ENCODE assay signal across 1 cellular context in genomic region chr20:15834857-15835256, GRCh38.
TF ChIP-seq lines count a peak whose summit lies in the region.

No MANE protein-coding gene starts in this region.

TF ChIP-seq in WTC11, 78 proteins besides CTCF, POLR2A, EP300 and RAD21 (continued from another document):
- TF ChIP-seq KAT7 (CRISPR knock-in tag; IDR thresholded peaks at IDR 0.05; ENCODE audit: borderline replicate concordance) (no peak), MAX (CRISPR knock-in tag; IDR thresholded peaks at IDR 0.05) (no peak), JAZF1 (CRISPR knock-in tag; IDR thresholded peaks at IDR 0.05) (no peak), ZMAT4 (CRISPR knock-in tag; IDR thresholded peaks at IDR 0.05) (no peak), USF1 (CRISPR knock-in tag; IDR thresholded peaks at IDR 0.05) (no peak), MLX (CRISPR knock-in tag; IDR thresholded peaks at IDR 0.05) (no peak)
